In the genomic region with DNA sequence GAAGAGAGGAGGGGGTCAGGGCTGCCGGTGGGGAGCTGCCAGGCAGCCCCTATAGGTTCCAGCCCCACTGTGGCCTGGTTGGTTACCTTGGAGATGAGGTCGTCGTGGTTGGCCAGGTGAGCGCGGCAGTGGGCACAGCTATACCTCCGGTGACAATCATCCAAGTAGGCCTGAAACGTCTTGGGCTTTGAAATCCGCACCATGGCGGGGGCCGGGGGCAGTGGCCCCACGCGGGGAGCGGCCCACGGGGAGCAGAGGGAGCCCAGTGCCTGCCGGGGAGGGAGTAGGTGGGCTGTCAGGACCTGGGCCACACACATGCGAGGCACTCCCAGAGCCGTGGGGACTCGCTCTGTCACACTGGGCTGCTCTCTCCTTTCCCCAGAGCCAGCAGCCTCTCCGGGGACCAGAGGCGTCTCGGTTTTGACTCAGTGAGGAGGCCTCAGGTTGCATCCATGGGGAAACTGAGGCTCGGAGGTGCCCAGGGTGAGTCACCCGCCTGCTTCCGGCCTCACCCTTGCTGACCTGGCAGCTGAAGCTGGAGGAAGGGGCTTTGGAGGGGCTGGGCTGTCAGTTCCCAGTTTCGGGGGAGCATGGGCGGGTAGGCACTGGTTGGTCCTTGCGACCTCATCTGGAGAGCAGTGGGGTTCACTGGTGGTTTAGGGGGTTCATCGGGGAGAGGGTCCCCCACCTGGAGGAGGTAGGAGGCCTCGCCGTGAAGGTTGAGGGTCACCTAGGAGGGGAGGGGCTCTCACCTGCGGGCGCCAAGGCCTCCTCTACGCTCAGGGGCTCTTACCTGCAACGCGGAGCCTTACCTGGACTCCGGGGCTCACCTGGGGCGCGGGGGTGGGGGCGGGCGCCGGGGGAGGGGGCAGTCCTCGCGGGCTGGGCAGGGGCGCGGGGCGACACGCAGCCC, we compare ENCODE assay signal across 8 cellular contexts. TPM values are rescaled to one million over a fixed set of nuclear protein-coding genes. Genes with fewer than 3 reads are reported as not detected.
A peak's percentile ranks its signal among the peaks of the same experiment; 100 is the strongest.
DNase-seq lines count a peak whose midpoint lies in the region; ATAC-seq, FAIRE-seq and TF ChIP-seq lines count a peak whose summit lies in the region.

No MANE protein-coding gene starts in this region.

- peaks cover 39% of the 10 kb centered on the region for H3K36me3 Mint-ChIP-seq in activated CD8-positive, alpha-beta T cell treated with anti-CD3 and anti-CD28 coated beads for 36 hours (ENCODE audit: low read depth)

- H3F3A ChIP-seq in GM23248 (ENCODE audit: insufficient read depth) = peaks cover 25% of the 10 kb centered on the region

- H3K27ac ChIP-seq in GM23248 = peak overlapping the region; percentile 86
- H3K27ac ChIP-seq in right atrium auricular region = peak overlapping the region; percentile 89 to 95
- H3K27ac ChIP-seq in skin epidermis = peak overlapping the region; percentile 62 to 98 (median 92)

- H3K9me3 ChIP-seq in GM23248 (ENCODE audit: low read depth) = no peaks in the 10 kb centered on the region
- H3K9me3 ChIP-seq in right atrium auricular region = peaks cover 0 to 10% of the 10 kb centered on the region in 2 donors

- TF ChIP-seq CTCF in activated CD8-positive, alpha-beta T cell treated with anti-CD3 and anti-CD28 coated beads for 36 hours (IDR thresholded peaks at IDR 0.05) = no peak
- TF ChIP-seq CTCF in right atrium auricular region (IDR thresholded peaks at IDR 0.05) = no peak

- H3K27ac Mint-ChIP-seq in activated CD8-positive, alpha-beta T cell treated with anti-CD3 and anti-CD28 coated beads for 36 hours = peak overlapping the region; percentile 87

- FAIRE-seq in RCC 7860 (lab: Jason Lieb, UNC) = no peak

- H3K27me3 Mint-ChIP-seq in activated CD8-positive, alpha-beta T cell treated with anti-CD3 and anti-CD28 coated beads for 36 hours = no peaks in the 10 kb centered on the region

- peaks cover 21% of the 10 kb centered on the region for H3K9me3 Mint-ChIP-seq in activated CD8-positive, alpha-beta T cell treated with anti-CD3 and anti-CD28 coated beads for 36 hours

- H3K79me2 ChIP-seq in GM23248 (ENCODE audit: insufficient read depth) = peaks cover 21% of the 10 kb centered on the region

- DNase-seq in GM23248 (peak; percentile 77), right atrium auricular region (ENCODE audit: low spot score) (no peak), cerebellar nuclear complex (lab: John Stamatoyannopoulos, UW) (no peak), RCC 7860 (ENCODE audit: low spot score) (no peak)
- DNase-seq in activated CD8-positive, alpha-beta T cell treated with anti-CD3 and anti-CD28 coated beads for 36 hours = peak; percentile 35
- no peak for DNase-seq in activated CD4-positive, alpha-beta T cell treated with anti-CD3 and anti-CD28 coated beads for 1 hour

- H3K4me3 ChIP-seq in GM23248 (peak overlapping the region; percentile 91), right atrium auricular region (peak overlapping the region; percentile 68 to 89), skin epidermis (peak overlapping the region; percentile 40 to 80 (median 61))

- H3K4me3 Mint-ChIP-seq in activated CD8-positive, alpha-beta T cell treated with anti-CD3 and anti-CD28 coated beads for 36 hours = peak overlapping the region; percentile 83

- no peak for ATAC-seq in activated CD8-positive, alpha-beta T cell treated with anti-CD3 and anti-CD28 coated beads for 36 hours
- ATAC-seq in HG02970 (IDR thresholded peaks at IDR 0.05; ENCODE audit: low FRiP score, unreplicated experiment) = no peak

- intact Hi-C loops in activated CD8-positive, alpha-beta T cell treated with anti-CD3 and anti-CD28 coated beads for 36 hours (cut with micrococcal nuclease) = loop anchor here (10.0 kb wide), 2 partner anchors 279 to 459 kb away; a partner anchor contains a TSS

- H3K27me3 ChIP-seq in GM23248 (replicated peaks; ENCODE audit: insufficient read depth) = no peaks in the 10 kb centered on the region
- no peaks in the 10 kb centered on the region for H3K27me3 ChIP-seq in right atrium auricular region

- H3K4me1 ChIP-seq in GM23248 (ENCODE audit: insufficient read depth) = peaks cover 8% of the 10 kb centered on the region; the same call in 1 of the 2 replicates
- peaks cover 0 to 40% of the 10 kb centered on the region in 2 donors for H3K4me1 ChIP-seq in right atrium auricular region

- CTCF ChIA-PET in activated CD8-positive, alpha-beta T cell treated with anti-CD3 and anti-CD28 coated beads for 36 hours (lab: Charles Lee) = interaction anchor here (1.0 kb wide), 2 partner anchors 56 to 90 kb away, joined by 3 read pairs; no protein-coding TSS in a partner anchor

- H3K9me2 ChIP-seq in GM23248 (ENCODE audit: insufficient read depth) = no peaks in the 10 kb centered on the region

- no peaks in the 10 kb centered on the region for H4K20me1 ChIP-seq in GM23248 (ENCODE audit: insufficient read depth)

- peak overlapping the region; percentile 86 for H3K4me2 ChIP-seq in GM23248 (ENCODE audit: unreplicated experiment)

- H2AFZ ChIP-seq in GM23248 = no peak overlapping the region

- WGBS in GM23248 (ENCODE audit: low coverage in 1 of 2, low lambda C conversion rate in 2 of 2, missing lambda C conversion rate in 2 of 2), 2 experiments = 9 to 16% methylated on average over 24 to 39 of the region's 47 CpGs

- POLR2A ChIA-PET in activated CD8-positive, alpha-beta T cell treated with anti-CD3 and anti-CD28 coated beads for 36 hours (lab: Charles Lee) = interaction anchor here (1.3 to 7.5 kb wide), 4 partner anchors 16 to 91 kb away, joined by 3 to 70 read pairs (median 25); a partner anchor contains a TSS

- peaks cover 33% of the 10 kb centered on the region for H3K4me1 Mint-ChIP-seq in activated CD8-positive, alpha-beta T cell treated with anti-CD3 and anti-CD28 coated beads for 36 hours (ENCODE audit: low read depth)

- in situ Hi-C loops in GM23248 (cut with MboI) = no loop called here

- H3K9ac ChIP-seq in GM23248 = peak overlapping the region; percentile 91

- peaks cover 10% of the 10 kb centered on the region for H3K36me3 ChIP-seq in GM23248 (ENCODE audit: low read depth)
- H3K36me3 ChIP-seq in right atrium auricular region = peaks cover 19% of the 10 kb centered on the region

RNA-seq across cellular contexts. Expression of a gene that starts 0.6 kb away (rescaled TPM):
- 62.6 and 100.0 TPM in 2 replicates for total RNA-seq in GM23248 (2014; rRNA removed; shearing (Covaris generic))
- 192 and 200 TPM in 2 replicates for polyA plus RNA-seq in GM23248 (2016; fragmentation: Nextera tagmentation; extraction: Ambion mirVana)
- total RNA-seq in activated CD8-positive, alpha-beta T cell treated with anti-CD3 and anti-CD28 coated beads for 36 hours = 10 to 100 TPM; 17.7 to 19.5 TPM
- total RNA-seq in right atrium auricular region = 100 to 1,000 TPM; 129 to 140 TPM

RNA-seq across cellular contexts. Expression of a gene that starts 3.7 kb away (rescaled TPM):
- total RNA-seq in GM23248 (2014; rRNA removed; shearing (Covaris generic)) = 0.11 TPM in 1 of 2 replicates, not detected in the other
- polyA plus RNA-seq in GM23248 (2016; fragmentation: Nextera tagmentation; extraction: Ambion mirVana) = 0.13 and 0.20 TPM in 2 replicates
- total RNA-seq in activated CD8-positive, alpha-beta T cell treated with anti-CD3 and anti-CD28 coated beads for 36 hours = 1 to 10 TPM; 2.5 TPM
- under 1 TPM in 1 of 2 donors, not detected in 1; 0.43 TPM for total RNA-seq in right atrium auricular region

RNA-seq across cellular contexts. Expression of a gene that starts 17.9 kb away (rescaled TPM):
- total RNA-seq in GM23248 (2014; rRNA removed; shearing (Covaris generic)) = 0.22 TPM in 1 of 2 replicates, not detected in the other
- polyA plus RNA-seq in GM23248 (2016; fragmentation: Nextera tagmentation; extraction: Ambion mirVana) = 1.1 and 1.2 TPM in 2 replicates
- total RNA-seq in activated CD8-positive, alpha-beta T cell treated with anti-CD3 and anti-CD28 coated beads for 36 hours = 1 to 10 TPM; 4.5 to 5.7 TPM
- total RNA-seq in right atrium auricular region = 1 to 10 TPM in 1 of 2 donors, not detected in 1; 1.7 TPM

RNA-seq across cellular contexts. Expression of a gene that starts 19.6 kb away (rescaled TPM):
- total RNA-seq in GM23248 (2014; rRNA removed; shearing (Covaris generic)) = 135 and 168 TPM in 2 replicates
- 205 and 210 TPM in 2 replicates for polyA plus RNA-seq in GM23248 (2016; fragmentation: Nextera tagmentation; extraction: Ambion mirVana)
- 100 to 1,000 TPM; 116 to 121 TPM for total RNA-seq in activated CD8-positive, alpha-beta T cell treated with anti-CD3 and anti-CD28 coated beads for 36 hours
- total RNA-seq in right atrium auricular region = 10 to 100 TPM; 23.2 to 32.7 TPM

RNA-seq across cellular contexts. Expression of a gene that starts 27.6 kb away (rescaled TPM):
- total RNA-seq in GM23248 (2014; rRNA removed; shearing (Covaris generic)) = 47.3 and 60.4 TPM in 2 replicates
- polyA plus RNA-seq in GM23248 (2016; fragmentation: Nextera tagmentation; extraction: Ambion mirVana) = 40.3 and 44.4 TPM in 2 replicates
- total RNA-seq in activated CD8-positive, alpha-beta T cell treated with anti-CD3 and anti-CD28 coated beads for 36 hours = 10 to 100 TPM; 57.6 to 60.1 TPM
- total RNA-seq in right atrium auricular region = 10 to 100 TPM; 27.9 to 76.6 TPM

Comparison
In these comparisons a context has a peak if more than half of its experiments do, and no peak if none do; other contexts are left out.
1. DNase-seq: peak in GM23248 (single experiment) and activated CD8-positive, alpha-beta T cell treated with anti-CD3 and anti-CD28 coated beads for 36 hours (single experiment); none in right atrium auricular region (single experiment), cerebellar nuclear complex (0 of 2), RCC 7860 (single experiment) and activated CD4-positive, alpha-beta T cell treated with anti-CD3 and anti-CD28 coated beads for 1 hour (single experiment).
2. Peak in every context shown above with its lines, with median percentiles within 50 percentile points of each other: H3K27ac ChIP-seq and H3K4me3 ChIP-seq.